In the genomic region with DNA sequence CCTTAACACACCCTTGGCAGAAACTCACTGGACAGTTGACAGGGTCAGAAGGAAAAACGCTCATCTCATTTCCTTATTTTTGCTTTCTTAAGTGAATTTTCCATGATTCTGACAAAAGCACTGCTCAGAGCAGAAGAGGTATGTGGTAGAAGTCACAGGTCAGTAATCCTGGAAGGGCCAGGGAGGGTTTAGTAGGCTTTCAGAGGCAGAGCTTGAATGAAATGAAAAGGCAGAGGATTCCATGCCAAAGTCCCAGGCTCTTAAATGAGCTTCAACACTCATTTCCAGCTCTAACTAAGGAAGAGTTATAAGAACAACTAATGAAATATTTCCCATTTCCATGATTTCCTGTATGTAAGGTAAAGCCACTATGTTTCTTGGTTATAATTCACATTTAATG, we compare ENCODE assay signal across 33 cellular contexts.
"Had no signal": no experiment of that assay in that cellular context is flagged by ENCODE, and none has a peak within 500 bp of the region (broad histone marks: within the 10 kb centered on the region; RNA-seq: fewer than 3 reads in every experiment).

No MANE protein-coding gene starts in this region.

- H3K36me3 ChIP-seq: adrenal gland, esophagus squamous epithelium, gastroesophageal sphincter had no signal

- ATAC-seq: activated CD4-positive, alpha-beta T cell treated with anti-CD3 and anti-CD28 coated beads for 36 hours; activated CD8-positive, alpha-beta memory T cell treated with anti-CD3 and anti-CD28 coated beads, Interleukin-2, amount 10 ng/mL, durations not matched to agents 7 days and 5 days; activated CD8-positive, alpha-beta T cell treated with anti-CD3 and anti-CD28 coated beads, Interleukin-2, amount 10 ng/mL, durations not matched to agents 7 days and 5 days; activated naive CD8-positive, alpha-beta T cell treated with anti-CD3 and anti-CD28 coated beads, Interleukin-2, amount 50 U/mL, for 24 hours; body of pancreas; effector memory CD8-positive, alpha-beta T cell; gastroesophageal sphincter; T-helper 17 cell had no signal

- H3K27ac Mint-ChIP-seq: activated CD4-positive, alpha-beta memory T cell treated with anti-CD3 and anti-CD28 coated beads for 36 hours; activated CD4-positive, alpha-beta T cell treated with anti-CD3 and anti-CD28 coated beads for 36 hours; activated CD4-positive, alpha-beta T cell treated with anti-CD3 and anti-CD28 coated beads, Interleukin-2, amount 10 ng/mL, durations not matched to agents 24 days and 14 days; activated CD8-positive, alpha-beta memory T cell treated with anti-CD3 and anti-CD28 coated beads, Interleukin-2, amount 10 ng/mL, durations not matched to agents 7 days and 5 days; activated CD8-positive, alpha-beta T cell treated with anti-CD3 and anti-CD28 coated beads, Interleukin-2, amount 10 ng/mL, durations not matched to agents 7 days and 5 days; activated naive CD4-positive, alpha-beta T cell treated with anti-CD3 and anti-CD28 coated beads for 36 hours; activated naive CD4-positive, alpha-beta T cell treated with anti-CD3 and anti-CD28 coated beads, Interleukin-2, amount 50 U/mL, for 24 hours; activated naive CD8-positive, alpha-beta T cell treated with anti-CD3 and anti-CD28 coated beads for 36 hours; activated naive CD8-positive, alpha-beta T cell treated with anti-CD3 and anti-CD28 coated beads, Interleukin-2, amount 50 U/mL, for 24 hours; activated T-helper 1 cell treated with anti-CD3 and anti-CD28 coated beads, Interleukin-12 subunit alpha, Interleukin-12 subunit beta, Interleukin-2, Interleukin-4 antibody, amounts not matched to agents 30 ng/mL and 10 ng/mL and 1 ng/mL, durations not matched to agents 14 hours and 24 hours and 36 hours; activated T-helper 2 cell treated with anti-CD3 and anti-CD28 coated beads, Interferon-gamma antibody, Interleukin-2, Interleukin-4, amounts not matched to agents 10 μg/mL and 5 μg/mL and 100 μg/mL, durations not matched to agents 14 hours and 24 hours and 36 hours; effector memory CD8-positive, alpha-beta T cell; T-helper 17 cell; T-helper 2 cell treated with Interferon-gamma antibody and Interleukin-4, amounts not matched to agents 5 μg/mL and 100 μg/mL, for 36 hours had no signal

- H3K4me3 ChIP-seq: adrenal gland, body of pancreas, esophagus squamous epithelium, gastroesophageal sphincter had no signal

- H3K36me3 Mint-ChIP-seq: activated CD4-positive, alpha-beta memory T cell treated with anti-CD3 and anti-CD28 coated beads for 36 hours; activated naive CD4-positive, alpha-beta T cell treated with anti-CD3 and anti-CD28 coated beads, Interleukin-2, amount 50 U/mL, for 24 hours; activated naive CD8-positive, alpha-beta T cell treated with anti-CD3 and anti-CD28 coated beads for 36 hours had no signal

- H3K4me3 Mint-ChIP-seq: activated CD4-positive, alpha-beta memory T cell treated with anti-CD3 and anti-CD28 coated beads for 36 hours; activated CD4-positive, alpha-beta T cell treated with anti-CD3 and anti-CD28 coated beads for 36 hours; activated CD4-positive, alpha-beta T cell treated with anti-CD3 and anti-CD28 coated beads, Interleukin-2, amount 10 ng/mL, durations not matched to agents 24 days and 14 days; activated CD8-positive, alpha-beta memory T cell treated with anti-CD3 and anti-CD28 coated beads, Interleukin-2, amount 10 ng/mL, durations not matched to agents 7 days and 5 days; activated CD8-positive, alpha-beta T cell treated with anti-CD3 and anti-CD28 coated beads, Interleukin-2, amount 10 ng/mL, durations not matched to agents 7 days and 5 days; activated naive CD4-positive, alpha-beta T cell treated with anti-CD3 and anti-CD28 coated beads for 36 hours; activated naive CD4-positive, alpha-beta T cell treated with anti-CD3 and anti-CD28 coated beads, Interleukin-2, amount 50 U/mL, for 24 hours; activated naive CD8-positive, alpha-beta T cell treated with anti-CD3 and anti-CD28 coated beads for 36 hours; activated naive CD8-positive, alpha-beta T cell treated with anti-CD3 and anti-CD28 coated beads, Interleukin-2, amount 50 U/mL, for 24 hours; activated T-helper 1 cell treated with anti-CD3 and anti-CD28 coated beads, Interleukin-12 subunit alpha, Interleukin-12 subunit beta, Interleukin-2, Interleukin-4 antibody, amounts not matched to agents 30 ng/mL and 10 ng/mL and 1 ng/mL, durations not matched to agents 14 hours and 24 hours and 36 hours; effector memory CD8-positive, alpha-beta T cell; T-helper 17 cell; T-helper 2 cell treated with Interferon-gamma antibody and Interleukin-4, amounts not matched to agents 5 μg/mL and 100 μg/mL, for 36 hours had no signal

- H3K27ac ChIP-seq: body of pancreas, esophagus squamous epithelium, gastroesophageal sphincter had no signal

- H3K27me3 ChIP-seq: adrenal gland, body of pancreas, esophagus squamous epithelium, gastroesophageal sphincter had no signal

- H3K9me3 Mint-ChIP-seq: activated CD4-positive, alpha-beta memory T cell treated with anti-CD3 and anti-CD28 coated beads for 36 hours; activated CD4-positive, alpha-beta T cell treated with anti-CD3 and anti-CD28 coated beads, Interleukin-2, amount 10 ng/mL, durations not matched to agents 24 days and 14 days; activated naive CD4-positive, alpha-beta T cell treated with anti-CD3 and anti-CD28 coated beads, Interleukin-2, amount 50 U/mL, for 24 hours; activated naive CD8-positive, alpha-beta T cell treated with anti-CD3 and anti-CD28 coated beads, Interleukin-2, amount 50 U/mL, for 24 hours; activated T-helper 1 cell treated with anti-CD3 and anti-CD28 coated beads, Interleukin-12 subunit alpha, Interleukin-12 subunit beta, Interleukin-2, Interleukin-4 antibody, amounts not matched to agents 30 ng/mL and 10 ng/mL and 1 ng/mL, durations not matched to agents 14 hours and 24 hours and 36 hours; activated T-helper 2 cell treated with anti-CD3 and anti-CD28 coated beads, Interferon-gamma antibody, Interleukin-2, Interleukin-4, amounts not matched to agents 10 μg/mL and 5 μg/mL and 100 μg/mL, durations not matched to agents 14 hours and 24 hours and 36 hours; T-helper 2 cell treated with Interferon-gamma antibody and Interleukin-4, amounts not matched to agents 5 μg/mL and 100 μg/mL, for 36 hours had no signal

- H3K27me3 Mint-ChIP-seq: activated CD4-positive, alpha-beta memory T cell treated with anti-CD3 and anti-CD28 coated beads for 36 hours; activated CD4-positive, alpha-beta T cell treated with anti-CD3 and anti-CD28 coated beads for 36 hours; activated CD4-positive, alpha-beta T cell treated with anti-CD3 and anti-CD28 coated beads, Interleukin-2, amount 10 ng/mL, durations not matched to agents 24 days and 14 days; activated CD8-positive, alpha-beta memory T cell treated with anti-CD3 and anti-CD28 coated beads, Interleukin-2, amount 10 ng/mL, durations not matched to agents 7 days and 5 days; activated naive CD4-positive, alpha-beta T cell treated with anti-CD3 and anti-CD28 coated beads, Interleukin-2, amount 50 U/mL, for 24 hours; activated naive CD8-positive, alpha-beta T cell treated with anti-CD3 and anti-CD28 coated beads for 36 hours; activated naive CD8-positive, alpha-beta T cell treated with anti-CD3 and anti-CD28 coated beads, Interleukin-2, amount 50 U/mL, for 24 hours; effector memory CD8-positive, alpha-beta T cell; T-helper 17 cell had no signal

- H3K4me1 ChIP-seq: adrenal gland, body of pancreas, esophagus squamous epithelium, gastroesophageal sphincter had no signal

- DNase-seq: activated CD4-positive, alpha-beta memory T cell treated with anti-CD3 and anti-CD28 coated beads for 36 hours; activated CD4-positive, alpha-beta T cell treated with anti-CD3 and anti-CD28 coated beads for 36 hours; activated CD4-positive, alpha-beta T cell treated with anti-CD3 and anti-CD28 coated beads, Interleukin-2, amount 10 ng/mL, durations not matched to agents 24 days and 14 days; activated CD4-positive, CD25-positive, alpha-beta regulatory T cell; activated CD4-positive, CD25-positive, alpha-beta regulatory T cell treated with anti-CD3 and anti-CD28 coated beads, Interleukin-2, amount 50 U/mL, for 72 hours; activated CD8-positive, alpha-beta memory T cell treated with anti-CD3 and anti-CD28 coated beads, Interleukin-2, amount 10 ng/mL, durations not matched to agents 7 days and 5 days; activated CD8-positive, alpha-beta memory T cell treated with anti-CD3 and anti-CD28 coated beads, Interleukin-2, amount 50 U/mL, for 4 hours; activated CD8-positive, alpha-beta T cell treated with anti-CD3 and anti-CD28 coated beads, Interleukin-2, amount 10 ng/mL, durations not matched to agents 7 days and 5 days; activated effector memory CD4-positive, alpha-beta T cell treated with anti-CD3 and anti-CD28 coated beads, Interleukin-2, amount 50 U/mL, for 16 hours; activated naive CD4-positive, alpha-beta T cell treated with anti-CD3 and anti-CD28 coated beads for 36 hours; activated naive CD8-positive, alpha-beta T cell treated with anti-CD3 and anti-CD28 coated beads for 36 hours; activated naive CD8-positive, alpha-beta T cell treated with anti-CD3 and anti-CD28 coated beads, Interleukin-2, amount 50 U/mL, for 24 hours; activated T-cell treated with anti-CD3 and anti-CD28 coated beads, Interleukin-2, amount 50 U/mL, for 1 hour; activated T-cell treated with anti-CD3 and anti-CD28 coated beads, Interleukin-2, amount 50 U/mL, for 48 hours; amygdala; aorta; body of pancreas; caudate nucleus; cortex of kidney; dermis blood vessel endothelial cell; effector CD4-positive, alpha-beta T cell; effector memory CD8-positive, alpha-beta T cell; esophagus squamous epithelium; foreskin melanocyte; T-helper 1 cell; T-helper 17 cell; T1000 had no signal

- H3K4me1 Mint-ChIP-seq: activated CD4-positive, alpha-beta T cell treated with anti-CD3 and anti-CD28 coated beads for 36 hours; activated CD4-positive, alpha-beta T cell treated with anti-CD3 and anti-CD28 coated beads, Interleukin-2, amount 10 ng/mL, durations not matched to agents 24 days and 14 days; activated CD8-positive, alpha-beta memory T cell treated with anti-CD3 and anti-CD28 coated beads, Interleukin-2, amount 10 ng/mL, durations not matched to agents 7 days and 5 days; activated naive CD4-positive, alpha-beta T cell treated with anti-CD3 and anti-CD28 coated beads, Interleukin-2, amount 50 U/mL, for 24 hours; activated naive CD8-positive, alpha-beta T cell treated with anti-CD3 and anti-CD28 coated beads for 36 hours; activated naive CD8-positive, alpha-beta T cell treated with anti-CD3 and anti-CD28 coated beads, Interleukin-2, amount 50 U/mL, for 24 hours; T-helper 17 cell had no signal

- H3K9me3 ChIP-seq: adrenal gland, body of pancreas, esophagus squamous epithelium, gastroesophageal sphincter had no signal
